10 cellular contexts compared by ENCODE assay signal in the genomic region with DNA sequence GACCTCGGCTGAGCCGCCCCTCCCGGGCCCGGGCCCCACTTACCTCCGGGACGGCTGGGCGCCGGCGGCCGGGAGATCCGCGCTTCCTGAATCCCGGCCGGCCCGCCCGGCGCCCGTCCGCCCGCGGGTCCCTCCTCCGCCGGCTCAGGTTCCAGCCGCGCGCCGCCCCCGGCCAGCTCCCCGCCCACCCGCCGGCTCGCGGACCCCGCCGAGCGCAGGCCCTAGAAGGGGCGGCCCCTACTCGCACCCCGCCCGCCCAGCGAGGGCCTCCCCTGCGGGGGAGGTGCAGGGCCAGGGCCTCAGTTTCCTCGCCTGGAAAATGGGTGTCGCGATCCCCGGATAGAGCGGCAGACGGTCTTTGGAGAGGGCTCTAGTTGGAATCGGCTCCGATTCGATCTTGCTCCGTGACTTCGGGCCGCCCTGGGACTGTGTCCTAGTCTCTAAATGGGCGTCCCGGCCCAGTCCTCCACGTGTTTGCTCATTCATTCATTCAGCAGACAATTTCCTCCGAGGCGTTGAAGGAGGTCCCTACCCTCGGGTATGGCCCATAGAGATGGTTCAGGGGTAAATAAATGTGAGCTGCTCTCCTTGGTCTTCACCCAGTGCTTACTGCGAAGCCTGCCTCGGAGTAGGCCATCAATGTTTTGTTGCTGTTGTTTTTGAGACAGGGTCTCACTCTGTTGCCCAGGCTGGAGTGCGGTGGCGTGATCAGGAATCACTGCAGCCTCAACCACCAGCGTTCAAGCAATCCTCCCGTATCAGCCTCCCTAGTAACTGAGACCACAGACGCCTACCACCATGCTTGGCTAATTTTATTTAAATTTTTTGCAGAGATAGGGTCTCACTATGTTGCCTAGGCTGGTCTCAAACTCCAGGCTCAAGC. TPM values are rescaled to one million over a fixed set of nuclear protein-coding genes. Genes with fewer than 3 reads are reported as not detected.
A peak's percentile ranks its signal among the peaks of the same experiment; 100 is the strongest.
DNase-seq lines count a peak whose midpoint lies in the region; ATAC-seq lines count a peak whose summit lies in the region.
"Had no signal": no experiment of that assay in that cellular context is flagged by ENCODE, and none has a peak within 500 bp of the region (broad histone marks: within the 10 kb centered on the region; RNA-seq: fewer than 3 reads in every experiment).

Gene TRPV4, minus strand, starts transcription at position 92 of the 883 bp plus-strand sequence. CDS start 18,602 bp downstream, outside the sequence.

- H3K4me3 ChIP-seq in esophagus (ENCODE audit: low read depth in 1 of 2, low read length in 2 of 2), result peak within 1 kb of the TSS; percentile 55 to 67
- H3K4me3 ChIP-seq in aorta (ENCODE audit: low read length in 2 of 2), result peak within 1 kb of the TSS; percentile 15 to 32

- peaks cover 0 to 2% of the 10 kb centered on the region in 2 donors for H3K4me1 ChIP-seq in esophagus (ENCODE audit: control insufficient read depth in 2 of 2, insufficient read depth in 2 of 2, low read length in 1 of 2)
- H3K4me1 ChIP-seq in aorta (ENCODE audit: control insufficient read depth in 1 of 2, insufficient read depth in 2 of 2, low read length in 2 of 2), result no peaks in the 10 kb centered on the region

- peaks cover 16% of the 10 kb centered on the region for H3K27me3 Mint-ChIP-seq in activated naive CD4-positive, alpha-beta T cell treated with anti-CD3 and anti-CD28 coated beads, Interleukin-2, amount 50 U/mL, for 24 hours
- H3K27me3 Mint-ChIP-seq in memory B cell, result peaks cover 19% of the 10 kb centered on the region

- H3K36me3 Mint-ChIP-seq in activated naive CD4-positive, alpha-beta T cell treated with anti-CD3 and anti-CD28 coated beads, Interleukin-2, amount 50 U/mL, for 24 hours, result no peaks in the 10 kb centered on the region
- H3K36me3 Mint-ChIP-seq in memory B cell, result peaks cover 2% of the 10 kb centered on the region

- no peaks in the 10 kb centered on the region for H3K9me3 Mint-ChIP-seq in activated naive CD4-positive, alpha-beta T cell treated with anti-CD3 and anti-CD28 coated beads, Interleukin-2, amount 50 U/mL, for 24 hours
- no peaks in the 10 kb centered on the region for H3K9me3 Mint-ChIP-seq in memory B cell
- H3K9me3 Mint-ChIP-seq: CD4-positive, CD25-positive, alpha-beta regulatory T cell had no signal

- DNase-seq in activated naive CD4-positive, alpha-beta T cell treated with anti-CD3 and anti-CD28 coated beads, Interleukin-2, amount 50 U/mL, for 16 hours, result no peak
- DNase-seq in memory B cell (ENCODE audit: low spot score in 2 of 2) (no peak), aorta (no peak)
- DNase-seq: CD4-positive, CD25-positive, alpha-beta regulatory T cell; NCI-H510A had no signal

- no peak within 1 kb of the TSS for H3K27ac ChIP-seq in esophagus (ENCODE audit: low read depth in 2 of 2, low read length in 1 of 2)
- no peak within 1 kb of the TSS for H3K27ac ChIP-seq in aorta (ENCODE audit: low read depth in 1 of 2, low read length in 2 of 2)

- no peaks in the 10 kb centered on the region for H3K9me3 ChIP-seq in esophagus (ENCODE audit: control insufficient read depth in 2 of 2, insufficient read depth in 1 of 2, low read depth in 1 of 2, low read length in 1 of 2)
- no peaks in the 10 kb centered on the region for H3K9me3 ChIP-seq in aorta (ENCODE audit: control insufficient read depth, low read length)

- H3K4me3 Mint-ChIP-seq in activated naive CD4-positive, alpha-beta T cell treated with anti-CD3 and anti-CD28 coated beads, Interleukin-2, amount 50 U/mL, for 24 hours, result peak within 1 kb of the TSS; percentile 3
- H3K4me3 Mint-ChIP-seq in memory B cell, result peak within 1 kb of the TSS; percentile 11

- no peaks in the 10 kb centered on the region for H3K27me3 ChIP-seq in esophagus (ENCODE audit: control insufficient read depth in 1 of 2, insufficient read depth in 2 of 2, low read length in 2 of 2)
- no peaks in the 10 kb centered on the region for H3K27me3 ChIP-seq in aorta (ENCODE audit: control insufficient read depth in 1 of 2, insufficient read depth in 2 of 2, low read length in 1 of 2)

- intact Hi-C loops in aorta (cut with DNase I), result no loop called here

- H3K4me1 Mint-ChIP-seq in activated naive CD4-positive, alpha-beta T cell treated with anti-CD3 and anti-CD28 coated beads, Interleukin-2, amount 50 U/mL, for 24 hours, result peaks cover 4% of the 10 kb centered on the region
- peaks cover 4% of the 10 kb centered on the region for H3K4me1 Mint-ChIP-seq in memory B cell

- H3K36me3 ChIP-seq in esophagus (ENCODE audit: control insufficient read depth in 2 of 2, insufficient read depth in 2 of 2, low read length in 1 of 2) (no peaks in the 10 kb centered on the region), aorta (ENCODE audit: control insufficient read depth in 1 of 2, insufficient read depth in 2 of 2, low read length in 1 of 2) (no peaks in the 10 kb centered on the region)

- H3K27ac Mint-ChIP-seq in activated naive CD4-positive, alpha-beta T cell treated with anti-CD3 and anti-CD28 coated beads, Interleukin-2, amount 50 U/mL, for 24 hours, result no peak within 1 kb of the TSS
- H3K27ac Mint-ChIP-seq in memory B cell, result no peak within 1 kb of the TSS
- H3K27ac Mint-ChIP-seq: CD4-positive, CD25-positive, alpha-beta regulatory T cell had no signal

- no peak for ATAC-seq in memory B cell (ENCODE audit: low read depth)
- ATAC-seq in aorta (ENCODE audit: low FRiP score), result no peak
- no peak for ATAC-seq in HG03469 (IDR thresholded peaks at IDR 0.05; ENCODE audit: unreplicated experiment)
- no peak for ATAC-seq in HG03571 (IDR thresholded peaks at IDR 0.05; ENCODE audit: unreplicated experiment)
- no peak for ATAC-seq in HG03565 (IDR thresholded peaks at IDR 0.05; ENCODE audit: unreplicated experiment)

- WGBS in esophagus, 2 donors, result 18 to 25% methylated on average over 51 to 67 of the region's 67 CpGs
- 16 to 30% methylated on average over 36 to 67 of the region's 67 CpGs for WGBS in aorta, 2 donors

RNA-seq across cellular contexts. Expression of gene TRPV4, which starts in this region (rescaled TPM):
- 10 to 100 TPM in 1 of 2 donors, 1 to 10 TPM in 1; 6.7 to 10.7 TPM for polyA plus RNA-seq in esophagus
- total RNA-seq in aorta, result 1 to 10 TPM; 2.5 to 3.9 TPM
- 1 to 10 TPM in 1 of 2 donors, under 1 TPM in 1; 0.08 to 1.3 TPM for polyA plus RNA-seq in aorta
- total RNA-seq: CD4-positive, CD25-positive, alpha-beta regulatory T cell had no signal
- polyA plus RNA-seq: CD4-positive, CD25-positive, alpha-beta regulatory T cell had no signal
